In the genomic region with DNA sequence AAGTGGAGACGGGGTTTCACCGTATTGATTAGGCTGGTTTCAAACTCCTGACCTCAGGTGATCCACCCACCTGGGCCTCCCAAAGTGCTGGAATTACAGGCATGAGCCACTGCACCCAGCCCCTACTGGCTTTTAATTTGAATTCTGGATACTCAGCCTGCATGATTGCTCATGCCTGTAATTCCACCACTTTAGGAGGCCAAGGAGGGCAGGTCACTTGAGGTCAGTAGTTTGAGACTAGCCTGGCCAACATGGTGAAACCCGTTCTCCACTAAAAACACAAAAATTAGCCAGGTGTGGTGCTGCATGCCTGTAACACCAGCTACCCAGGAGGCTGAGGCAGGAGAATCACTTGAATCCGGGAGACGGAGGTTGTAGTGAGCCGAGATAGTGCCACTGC, we compare ENCODE assay signal across 22 cellular contexts. TPM values are rescaled to one million over a fixed set of nuclear protein-coding genes. Genes with fewer than 3 reads are reported as not detected.
"Had no signal": no experiment of that assay in that cellular context is flagged by ENCODE, and none has a peak within 500 bp of the region (broad histone marks: within the 10 kb centered on the region; RNA-seq: fewer than 3 reads in every experiment).

No MANE protein-coding gene starts in this region.

RNA-seq across cellular contexts. Expression of gene TBL1Y, which starts 2.5 kb away (rescaled TPM):
- total RNA-seq: activated B cell treated with CpG ODN at 0.5 μM for 24 hours; activated CD4-positive, alpha-beta memory T cell treated with anti-CD3 and anti-CD28 coated beads for 36 hours; activated CD4-positive, alpha-beta T cell treated with anti-CD3 and anti-CD28 coated beads, Interleukin-2, amount 10 ng/mL, durations not matched to agents 24 days and 14 days; activated CD8-positive, alpha-beta memory T cell treated with anti-CD3 and anti-CD28 coated beads for 36 hours; activated naive CD4-positive, alpha-beta T cell treated with anti-CD3 and anti-CD28 coated beads for 36 hours; activated naive CD4-positive, alpha-beta T cell treated with anti-CD3 and anti-CD28 coated beads, Interleukin-2, amount 50 U/mL, for 72 hours; activated naive CD8-positive, alpha-beta T cell treated with anti-CD3 and anti-CD28 coated beads for 36 hours; activated T-cell treated with anti-CD3 and anti-CD28 coated beads, Interleukin-2, amount 50 U/mL, for 4 hours; activated T-cell treated with anti-CD3 and anti-CD28 coated beads, Interleukin-2, amount 50 U/mL, for 72 hours; activated T-helper 1 cell treated with anti-CD3 and anti-CD28 coated beads, Interleukin-12 subunit alpha, Interleukin-12 subunit beta, Interleukin-2, Interleukin-4 antibody, amounts not matched to agents 30 ng/mL and 10 ng/mL and 1 ng/mL, durations not matched to agents 14 hours and 24 hours and 36 hours; activated T-helper 17 cell treated with anti-CD3 and anti-CD28 coated beads, Interleukin-2, amount 50 U/mL, for 72 hours; adrenal gland; aorta; body of pancreas; cardiac septum; T-cell; T-helper 1 cell treated with Interleukin-12 subunit alpha and Interleukin-12 subunit beta and Interleukin-4 antibody, amounts not matched to agents 30 ng/mL and 1 ng/mL, for 36 hours; T-helper 17 cell had no signal
- polyA plus RNA-seq: aorta had no signal

RNA-seq across cellular contexts. Expression of gene AMELY, which starts 3.5 kb away (rescaled TPM):
- total RNA-seq: activated B cell treated with CpG ODN at 0.5 μM for 24 hours; activated CD4-positive, alpha-beta memory T cell treated with anti-CD3 and anti-CD28 coated beads for 36 hours; activated CD4-positive, alpha-beta T cell treated with anti-CD3 and anti-CD28 coated beads, Interleukin-2, amount 10 ng/mL, durations not matched to agents 24 days and 14 days; activated CD8-positive, alpha-beta memory T cell treated with anti-CD3 and anti-CD28 coated beads for 36 hours; activated CD8-positive, alpha-beta T cell treated with anti-CD3 and anti-CD28 coated beads for 36 hours; activated naive CD4-positive, alpha-beta T cell treated with anti-CD3 and anti-CD28 coated beads for 36 hours; activated naive CD4-positive, alpha-beta T cell treated with anti-CD3 and anti-CD28 coated beads, Interleukin-2, amount 50 U/mL, for 72 hours; activated naive CD8-positive, alpha-beta T cell treated with anti-CD3 and anti-CD28 coated beads for 36 hours; activated T-cell treated with anti-CD3 and anti-CD28 coated beads, Interleukin-2, amount 50 U/mL, for 4 hours; activated T-cell treated with anti-CD3 and anti-CD28 coated beads, Interleukin-2, amount 50 U/mL, for 72 hours; activated T-helper 1 cell treated with anti-CD3 and anti-CD28 coated beads, Interleukin-12 subunit alpha, Interleukin-12 subunit beta, Interleukin-2, Interleukin-4 antibody, amounts not matched to agents 30 ng/mL and 10 ng/mL and 1 ng/mL, durations not matched to agents 14 hours and 24 hours and 36 hours; activated T-helper 17 cell treated with anti-CD3 and anti-CD28 coated beads, Interleukin-2, amount 50 U/mL, for 72 hours; adrenal gland; aorta; astrocyte; body of pancreas; breast epithelium; cardiac septum; T-cell; T-helper 1 cell treated with Interleukin-12 subunit alpha and Interleukin-12 subunit beta and Interleukin-4 antibody, amounts not matched to agents 30 ng/mL and 1 ng/mL, for 36 hours; T-helper 17 cell; T-helper 2 cell treated with Interferon-gamma antibody and Interleukin-4, amounts not matched to agents 100 ng/mL and 5 ng/mL, for 36 hours had no signal
- polyA plus RNA-seq: adrenal gland, aorta had no signal
